ENCODE assay signal across 25 cellular contexts in genomic region chr5:132081458-132081857, GRCh38. TPM values are rescaled to one million over a fixed set of nuclear protein-coding genes. Genes with fewer than 3 reads are reported as not detected.
A peak's percentile ranks its signal among the peaks of the same experiment; 100 is the strongest.
DNase-seq lines count a peak whose midpoint lies in the region; ATAC-seq and TF ChIP-seq lines count a peak whose summit lies in the region.
"Had no signal": no experiment of that assay in that cellular context is flagged by ENCODE, and none has a peak within 500 bp of the region (broad histone marks: within the 10 kb centered on the region; RNA-seq: fewer than 3 reads in every experiment).

No MANE protein-coding gene starts in this region.

- H3K9me3 ChIP-seq in spleen = no peaks in the 10 kb centered on the region

- H3K27me3 ChIP-seq in spleen (replicated peaks in 1 of 7) = no peaks in the 10 kb centered on the region

- no peak for TF ChIP-seq POLR2A in spleen (IDR thresholded peaks at IDR 0.05)

- H3K4me1 Mint-ChIP-seq in T-helper 2 cell treated with Interferon-gamma antibody and Interleukin-4, amounts not matched to agents 5 μg/mL and 100 μg/mL, for 36 hours (ENCODE audit: low read depth) = peaks cover 76% of the 10 kb centered on the region
- peaks cover 96% of the 10 kb centered on the region for H3K4me1 Mint-ChIP-seq in activated T-cell treated with anti-CD3 and anti-CD28 coated beads, Interleukin-2, amount 50 U/mL, for 72 hours (ENCODE audit: low read depth)
- H3K4me1 Mint-ChIP-seq in activated T-helper 1 cell treated with anti-CD3 and anti-CD28 coated beads, Interleukin-12 subunit alpha, Interleukin-12 subunit beta, Interleukin-2, Interleukin-4 antibody, amounts not matched to agents 30 ng/mL and 10 ng/mL and 1 ng/mL, durations not matched to agents 14 hours and 24 hours and 36 hours (ENCODE audit: low read depth) = peaks cover 83% of the 10 kb centered on the region

- no peak for DNase-seq in T-helper 2 cell treated with Interferon-gamma antibody and Interleukin-4, amounts not matched to agents 5 μg/mL and 100 μg/mL, for 36 hours (ENCODE audit: low spot score)
- DNase-seq in T-helper 2 cell (no peak), spleen (peak; percentile 59), retina (no peak), GM19238 (ENCODE audit: insufficient read length, low spot score) (no peak)
- DNase-seq in activated T-cell treated with anti-CD3 and anti-CD28 coated beads, Interleukin-2, amount 50 U/mL, for 72 hours = no peak
- no peak for DNase-seq in activated T-cell treated with anti-CD3 and anti-CD28 coated beads, Interleukin-2, amount 50 U/mL, for 1 hour
- no peak for DNase-seq in activated T-helper 1 cell treated with anti-CD3 and anti-CD28 coated beads, Interleukin-12 subunit alpha, Interleukin-12 subunit beta, Interleukin-2, Interleukin-4 antibody, amounts not matched to agents 30 ng/mL and 10 ng/mL and 1 ng/mL, durations not matched to agents 14 hours and 24 hours and 36 hours (ENCODE audit: low spot score)
- DNase-seq: AML-193; C1 segment of cervical spinal cord; EL; GF-D8; Karpas-422; MV-4-11; NCI-H1105 treated with DMSO at 0.1 percent for 48 hours; NCI-H2029 treated with DMSO at 0.1 percent for 48 hours; NCI-H226; NCI-H510A treated with DMSO at 0.1 percent for 48 hours; NCI-H748 treated with DMSO at 0.1 percent for 48 hours; NK-92 treated with Interleukin-12 subunit alpha and Interleukin-12 subunit beta, amount 100 ng/mL, for 24 hours; SHP77 treated with DMSO at 0.1 percent for 48 hours had no signal

- no peak overlapping the region for H3K27ac ChIP-seq in spleen
- H3K27ac ChIP-seq: RWPE1 had no signal

- no peak overlapping the region for H3K4me3 ChIP-seq in spleen

- no peak for ATAC-seq in activated T-cell treated with anti-CD3 and anti-CD28 coated beads, Interleukin-2, amount 50 U/mL, for 72 hours (replicated peaks in 1 of 2)

- intact Hi-C loops in activated T-helper 1 cell treated with anti-CD3 and anti-CD28 coated beads, Interleukin-12 subunit alpha, Interleukin-12 subunit beta, Interleukin-2, Interleukin-4 antibody, amounts not matched to agents 30 ng/mL and 10 ng/mL and 1 ng/mL, durations not matched to agents 14 hours and 24 hours and 36 hours (cut with micrococcal nuclease) = no loop called here
- intact Hi-C loops in spleen (cut with DNase I; ENCODE audit: low total_unique reads) = no loop called here

- peak overlapping the region; percentile 62 for H3K27ac Mint-ChIP-seq in T-helper 2 cell treated with Interferon-gamma antibody and Interleukin-4, amounts not matched to agents 5 μg/mL and 100 μg/mL, for 36 hours
- H3K27ac Mint-ChIP-seq in activated T-cell treated with anti-CD3 and anti-CD28 coated beads, Interleukin-2, amount 50 U/mL, for 72 hours = peak overlapping the region; percentile 3
- H3K27ac Mint-ChIP-seq in activated T-helper 1 cell treated with anti-CD3 and anti-CD28 coated beads, Interleukin-12 subunit alpha, Interleukin-12 subunit beta, Interleukin-2, Interleukin-4 antibody, amounts not matched to agents 30 ng/mL and 10 ng/mL and 1 ng/mL, durations not matched to agents 14 hours and 24 hours and 36 hours = peak overlapping the region; percentile 95

- H3K4me3 Mint-ChIP-seq in T-helper 2 cell treated with Interferon-gamma antibody and Interleukin-4, amounts not matched to agents 5 μg/mL and 100 μg/mL, for 36 hours = no peak overlapping the region
- H3K4me3 Mint-ChIP-seq in activated T-cell treated with anti-CD3 and anti-CD28 coated beads, Interleukin-2, amount 50 U/mL, for 72 hours = no peak overlapping the region
- no peak overlapping the region for H3K4me3 Mint-ChIP-seq in activated T-helper 1 cell treated with anti-CD3 and anti-CD28 coated beads, Interleukin-12 subunit alpha, Interleukin-12 subunit beta, Interleukin-2, Interleukin-4 antibody, amounts not matched to agents 30 ng/mL and 10 ng/mL and 1 ng/mL, durations not matched to agents 14 hours and 24 hours and 36 hours

- no peaks in the 10 kb centered on the region for H3K9me3 Mint-ChIP-seq in T-helper 2 cell treated with Interferon-gamma antibody and Interleukin-4, amounts not matched to agents 5 μg/mL and 100 μg/mL, for 36 hours
- no peaks in the 10 kb centered on the region for H3K9me3 Mint-ChIP-seq in activated T-cell treated with anti-CD3 and anti-CD28 coated beads, Interleukin-2, amount 50 U/mL, for 72 hours
- no peaks in the 10 kb centered on the region for H3K9me3 Mint-ChIP-seq in activated T-helper 1 cell treated with anti-CD3 and anti-CD28 coated beads, Interleukin-12 subunit alpha, Interleukin-12 subunit beta, Interleukin-2, Interleukin-4 antibody, amounts not matched to agents 30 ng/mL and 10 ng/mL and 1 ng/mL, durations not matched to agents 14 hours and 24 hours and 36 hours

- H3K36me3 Mint-ChIP-seq in T-helper 2 cell treated with Interferon-gamma antibody and Interleukin-4, amounts not matched to agents 5 μg/mL and 100 μg/mL, for 36 hours (ENCODE audit: low read depth) = peaks cover 3% of the 10 kb centered on the region
- H3K36me3 Mint-ChIP-seq in activated T-cell treated with anti-CD3 and anti-CD28 coated beads, Interleukin-2, amount 50 U/mL, for 72 hours (ENCODE audit: insufficient read depth in 2 of 2) = no peaks in the 10 kb centered on the region
- peaks cover 27% of the 10 kb centered on the region for H3K36me3 Mint-ChIP-seq in activated T-helper 1 cell treated with anti-CD3 and anti-CD28 coated beads, Interleukin-12 subunit alpha, Interleukin-12 subunit beta, Interleukin-2, Interleukin-4 antibody, amounts not matched to agents 30 ng/mL and 10 ng/mL and 1 ng/mL, durations not matched to agents 14 hours and 24 hours and 36 hours (ENCODE audit: low read depth)

- H3K27me3 Mint-ChIP-seq in T-helper 2 cell treated with Interferon-gamma antibody and Interleukin-4, amounts not matched to agents 5 μg/mL and 100 μg/mL, for 36 hours (ENCODE audit: low read depth) = no peaks in the 10 kb centered on the region
- peaks cover 11% of the 10 kb centered on the region for H3K27me3 Mint-ChIP-seq in activated T-cell treated with anti-CD3 and anti-CD28 coated beads, Interleukin-2, amount 50 U/mL, for 72 hours (ENCODE audit: low read depth)
- H3K27me3 Mint-ChIP-seq in activated T-helper 1 cell treated with anti-CD3 and anti-CD28 coated beads, Interleukin-12 subunit alpha, Interleukin-12 subunit beta, Interleukin-2, Interleukin-4 antibody, amounts not matched to agents 30 ng/mL and 10 ng/mL and 1 ng/mL, durations not matched to agents 14 hours and 24 hours and 36 hours (ENCODE audit: insufficient read depth) = peaks cover 1% of the 10 kb centered on the region

- 95 to 100% (median 98%) methylated on average over 2 to 3 of the region's 3 CpGs for WGBS in spleen, 5 donors

- TF ChIP-seq CTCF in spleen (IDR thresholded peaks at IDR 0.05 in 8 of 11, conservative IDR thresholded peaks at IDR 0.05 in 3 of 11) = no peak

- peaks cover 0 to 11% (median 5%) of the 10 kb centered on the region in 6 donors for H3K4me1 ChIP-seq in spleen

- no peaks in the 10 kb centered on the region for H3K36me3 ChIP-seq in spleen

RNA-seq across cellular contexts. Expression of gene CSF2, which starts 7.9 kb away (rescaled TPM):
- 10 to 100 TPM; 31.1 to 50.7 TPM for total RNA-seq in activated T-cell treated with anti-CD3 and anti-CD28 coated beads, Interleukin-2, amount 50 U/mL, for 72 hours
- 1,648 and 1,678 TPM in 2 replicates for total RNA-seq in activated T-helper 1 cell treated with anti-CD3 and anti-CD28 coated beads, Interleukin-12 subunit alpha, Interleukin-12 subunit beta, Interleukin-2, Interleukin-4 antibody, amounts not matched to agents 30 ng/mL and 10 ng/mL and 1 ng/mL, durations not matched to agents 14 hours and 24 hours and 36 hours
- not detected for total RNA-seq in spleen
- polyA plus RNA-seq in spleen = not detected
- polyA plus RNA-seq: AG04450 had no signal

RNA-seq across cellular contexts. Expression of gene IL3, which starts 21.0 kb away (rescaled TPM):
- total RNA-seq in activated T-cell treated with anti-CD3 and anti-CD28 coated beads, Interleukin-2, amount 50 U/mL, for 72 hours = 1 to 10 TPM; 6.2 to 8.9 TPM
- 94.6 and 98.5 TPM in 2 replicates for total RNA-seq in activated T-helper 1 cell treated with anti-CD3 and anti-CD28 coated beads, Interleukin-12 subunit alpha, Interleukin-12 subunit beta, Interleukin-2, Interleukin-4 antibody, amounts not matched to agents 30 ng/mL and 10 ng/mL and 1 ng/mL, durations not matched to agents 14 hours and 24 hours and 36 hours
- total RNA-seq in spleen = not detected
- not detected for polyA plus RNA-seq in spleen
- total RNA-seq: A172, M059J had no signal
- polyA plus RNA-seq: AG04450 had no signal

Comparison
In these comparisons a context has a peak if more than half of its experiments do, and no peak if none do; other contexts are left out.
1. H3K27ac Mint-ChIP-seq: peak in every context shown above with its lines; median percentile 95 in activated T-helper 1 cell treated with anti-CD3 and anti-CD28 coated beads, Interleukin-12 subunit alpha, Interleukin-12 subunit beta, Interleukin-2, Interleukin-4 antibody, amounts not matched to agents 30 ng/mL and 10 ng/mL and 1 ng/mL, durations not matched to agents 14 hours and 24 hours and 36 hours; 62 in T-helper 2 cell treated with Interferon-gamma antibody and Interleukin-4, amounts not matched to agents 5 μg/mL and 100 μg/mL, for 36 hours; 3 in activated T-cell treated with anti-CD3 and anti-CD28 coated beads, Interleukin-2, amount 50 U/mL, for 72 hours.
2. RNA of gene CSF2, which starts 7.9 kb away (total RNA-seq): 1,648 to 1,678 TPM in activated T-helper 1 cell treated with anti-CD3 and anti-CD28 coated beads, Interleukin-12 subunit alpha, Interleukin-12 subunit beta, Interleukin-2, Interleukin-4 antibody, amounts not matched to agents 30 ng/mL and 10 ng/mL and 1 ng/mL, durations not matched to agents 14 hours and 24 hours and 36 hours; 31.1 to 50.7 TPM in activated T-cell treated with anti-CD3 and anti-CD28 coated beads, Interleukin-2, amount 50 U/mL, for 72 hours and not detected in spleen; every median in the first group is over 10 times any median in the second.